In genomic region chr1:243742814-243743213, GRCh38 we compare ENCODE assay signal across 14 cellular contexts.
DNase-seq lines count a peak whose midpoint lies in the region; ATAC-seq, FAIRE-seq and TF ChIP-seq lines count a peak whose summit lies in the region.
"Had no signal": no experiment of that assay in that cellular context is flagged by ENCODE, and none has a peak within 500 bp of the region (broad histone marks: within the 10 kb centered on the region; RNA-seq: fewer than 3 reads in every experiment).

No MANE protein-coding gene starts in this region.

- no peak overlapping the region for H2BK5ac ChIP-seq in neuronal stem cell (ENCODE audit: low read length)

- peaks cover 11% of the 10 kb centered on the region for H3K36me3 ChIP-seq in ACC112 (ENCODE audit: insufficient read depth, low read length)
- H3K36me3 ChIP-seq in adrenal gland (replicated peaks in 1 of 2), result no peaks in the 10 kb centered on the region
- no peaks in the 10 kb centered on the region for H3K36me3 ChIP-seq in neuronal stem cell (replicated peaks in 1 of 2; ENCODE audit: control insufficient read depth in 2 of 2, insufficient read depth in 2 of 2, low read length in 2 of 2)
- H3K36me3 ChIP-seq: neutrophil had no signal

- H3K23ac ChIP-seq in neuronal stem cell (ENCODE audit: low read depth, low read length, poor library complexity), result no peak overlapping the region

- peaks cover 7% of the 10 kb centered on the region for H3K79me2 ChIP-seq in ACC112 (ENCODE audit: control insufficient read depth, insufficient read depth, low read length, unreplicated experiment)

- H4K8ac ChIP-seq in neuronal stem cell (ENCODE audit: low read depth, low read length), result no peak overlapping the region

- no peak overlapping the region for H2BK15ac ChIP-seq in neuronal stem cell (ENCODE audit: low read length)

- H3K18ac ChIP-seq in neuronal stem cell (ENCODE audit: low read length), result no peak overlapping the region

- H3K27ac ChIP-seq in ACC112 (ENCODE audit: low read depth, low read length) (peak overlapping the region; percentile 82), adrenal gland (no peak overlapping the region), neuronal stem cell (replicated peaks; ENCODE audit: low read length) (no peak overlapping the region)
- H3K27ac ChIP-seq: neutrophil had no signal

- TF ChIP-seq POLR2A in H54 (IDR thresholded peaks at IDR 0.05; ENCODE audit: low read depth, low read length) (no peak), adrenal gland (IDR thresholded peaks at IDR 0.05) (no peak)

- H3K4me3 ChIP-seq in ACC112 (ENCODE audit: low read depth, low read length) (peak overlapping the region; percentile 31), astrocyte of the spinal cord (ENCODE audit: low read depth, low read length) (no peak overlapping the region), adrenal gland (no peak overlapping the region), neuronal stem cell (ENCODE audit: low read length in 2 of 2) (no peak overlapping the region)

- no peaks in the 10 kb centered on the region for H3K27me3 ChIP-seq in ACC112 (ENCODE audit: insufficient read depth, low read length)
- H3K27me3 ChIP-seq in adrenal gland, result no peaks in the 10 kb centered on the region
- no peaks in the 10 kb centered on the region for H3K27me3 ChIP-seq in neuronal stem cell (ENCODE audit: control insufficient read depth in 3 of 3, insufficient read depth in 3 of 3, low read depth in 1 of 3, low read length in 3 of 3)
- H3K27me3 ChIP-seq: neutrophil had no signal

- peak; percentile 52 for ATAC-seq in left ventricle myocardium superior
- ATAC-seq: left colon had no signal

- no peak overlapping the region for H3K14ac ChIP-seq in neuronal stem cell (ENCODE audit: low read length)

- no peak overlapping the region for H4K91ac ChIP-seq in neuronal stem cell (ENCODE audit: low read depth, low read length, poor library complexity)

- H3K79me1 ChIP-seq in neuronal stem cell (ENCODE audit: low read depth, low read length), result no peaks in the 10 kb centered on the region

- H2BK12ac ChIP-seq in neuronal stem cell (ENCODE audit: low read length), result no peak overlapping the region

- no peak for TF ChIP-seq CTCF in astrocyte of the spinal cord (IDR thresholded peaks at IDR 0.05; ENCODE audit: low read depth, low read length)
- TF ChIP-seq CTCF in adrenal gland (IDR thresholded peaks at IDR 0.05), result no peak

- DNase-seq in H54 (ENCODE audit: insufficient read length, low spot score), result peak; percentile 30
- DNase-seq in astrocyte of the spinal cord (ENCODE audit: low read depth, low spot score), result peak; percentile 79
- DNase-seq in left ventricle myocardium superior, result no peak
- no peak for DNase-seq in adrenal gland
- no peak for DNase-seq in neuronal stem cell (ENCODE audit: low spot score)
- DNase-seq in NCI-H510A treated with DMSO at 0.1 percent for 48 hours (lab: John Stamatoyannopoulos, UW), result no peak
- DNase-seq in retina, result no peak
- DNase-seq: activated naive CD4-positive, alpha-beta T cell; AML-193; cortex of kidney; GF-D8; left colon had no signal

- H3K4me1 ChIP-seq in ACC112 (ENCODE audit: control insufficient read depth, insufficient read depth, low read length, unreplicated experiment), result peaks cover 42% of the 10 kb centered on the region
- H3K4me1 ChIP-seq in adrenal gland (replicated peaks in 1 of 2), result peaks cover 0 to 17% of the 10 kb centered on the region in 2 donors
- peaks cover 16 to 59% of the 10 kb centered on the region in 2 donors for H3K4me1 ChIP-seq in neuronal stem cell (ENCODE audit: control insufficient read depth in 2 of 2, insufficient read depth in 1 of 2, low read depth in 1 of 2, low read length in 2 of 2)

- no peak overlapping the region for H2AK5ac ChIP-seq in neuronal stem cell (ENCODE audit: low read depth, low read length)

- H3K4me2 ChIP-seq in neuronal stem cell (ENCODE audit: insufficient read depth, low read length, poor library complexity, severe bottlenecking), result no peak overlapping the region

- no peak overlapping the region for H2BK120ac ChIP-seq in neuronal stem cell (ENCODE audit: low read depth, low read length)

- in situ Hi-C loops in astrocyte of the spinal cord (cut with HindIII; ENCODE audit: low sequenced_read_pairs), result no loop called here

- H2AFZ ChIP-seq in ACC112 (ENCODE audit: low read length, unreplicated experiment) (no peak overlapping the region), neuronal stem cell (ENCODE audit: low read length) (no peak overlapping the region)

- no peaks in the 10 kb centered on the region for H3K9me3 ChIP-seq in adrenal gland (replicated peaks in 1 of 3)
- H3K9me3 ChIP-seq in neuronal stem cell (replicated peaks in 1 of 2; ENCODE audit: control insufficient read depth in 2 of 2, insufficient read depth in 1 of 2, low read depth in 1 of 2, low read length in 2 of 2), result peaks cover 2 to 23% of the 10 kb centered on the region in 2 donors
- H3K9me3 ChIP-seq: neutrophil had no signal

- no peak overlapping the region for H3K4ac ChIP-seq in neuronal stem cell (ENCODE audit: low read length)

- WGBS in adrenal gland, 4 donors, result 64 to 82% (median 71%) methylated on average over 3 of the region's 3 CpGs
- WGBS in neuronal stem cell (ENCODE audit: extremely low coverage in 2 of 2, insufficient read length in 2 of 2, insufficient replicate concordance in 1 of 2), 2 donors, result no CpG with 5 or more reads among the region's 3 CpGs

- FAIRE-seq in H54 (lab: Jason Lieb, UNC), result peak; percentile 97

- intact Hi-C loops in left ventricle myocardium superior (cut with micrococcal nuclease), result no loop called here
- intact Hi-C loops in adrenal gland (cut with DNase I), result no loop called here

- H3K9ac ChIP-seq in neuronal stem cell (ENCODE audit: low read depth, low read length, poor library complexity), result no peak overlapping the region

Comparison
In these comparisons a context has a peak if more than half of its experiments do, and no peak if none do; other contexts are left out.
1. DNase-seq: peak in H54 (single experiment) and astrocyte of the spinal cord (single experiment); none in left ventricle myocardium superior (single experiment), adrenal gland (0 of 7), neuronal stem cell (single experiment), NCI-H510A treated with DMSO at 0.1 percent for 48 hours (single experiment) and retina (single experiment).